Comparison of ENCODE assay signal across 11 cellular contexts in genomic region chr10:99976886-99977391, GRCh38. TPM values are rescaled to one million over a fixed set of nuclear protein-coding genes. Genes with fewer than 3 reads are reported as not detected.
A peak's percentile ranks its signal among the peaks of the same experiment; 100 is the strongest.
DNase-seq lines count a peak whose midpoint lies in the region; ATAC-seq, FAIRE-seq and TF ChIP-seq lines count a peak whose summit lies in the region.
"Had no signal": no experiment of that assay in that cellular context is flagged by ENCODE, and none has a peak within 500 bp of the region (broad histone marks: within the 10 kb centered on the region; RNA-seq: fewer than 3 reads in every experiment).

No MANE protein-coding gene starts in this region.

- no peak overlapping the region for H3K27ac Mint-ChIP-seq in activated naive CD4-positive, alpha-beta T cell treated with anti-CD3 and anti-CD28 coated beads, Interleukin-2, amount 10 ng/mL, durations not matched to agents 7 days and 5 days
- H3K27ac Mint-ChIP-seq: activated T-cell treated with anti-CD3 and anti-CD28 coated beads, Interleukin-2, amount 50 U/mL, for 24 hours; naive thymus-derived CD4-positive, alpha-beta T cell had no signal

- H3K27ac ChIP-seq in heart left ventricle (peak overlapping the region; percentile 47 to 80 (median 69)), small intestine (ENCODE audit: low read depth in 1 of 2, low read length in 1 of 2) (peak overlapping the region; percentile 9 to 76)

- no peaks in the 10 kb centered on the region for H3K4me1 Mint-ChIP-seq in activated naive CD4-positive, alpha-beta T cell treated with anti-CD3 and anti-CD28 coated beads, Interleukin-2, amount 10 ng/mL, durations not matched to agents 7 days and 5 days

- CTCF ChIA-PET in activated naive CD4-positive, alpha-beta T cell treated with anti-CD3 and anti-CD28 coated beads, Interleukin-2, amount 10 ng/mL, durations not matched to agents 7 days and 5 days (lab: Charles Lee), result interaction anchor here (0.6 to 1.0 kb wide), 2 partner anchors 32 to 162 kb away, joined by 4 read pairs; no protein-coding TSS in a partner anchor

- FAIRE-seq in small intestine (lab: Jason Lieb, UNC), result no peak
- FAIRE-seq: K562 had no signal

- H3K36me3 Mint-ChIP-seq in activated naive CD4-positive, alpha-beta T cell treated with anti-CD3 and anti-CD28 coated beads, Interleukin-2, amount 10 ng/mL, durations not matched to agents 7 days and 5 days, result no peaks in the 10 kb centered on the region

- no peaks in the 10 kb centered on the region for H3K9me3 Mint-ChIP-seq in activated naive CD4-positive, alpha-beta T cell treated with anti-CD3 and anti-CD28 coated beads, Interleukin-2, amount 10 ng/mL, durations not matched to agents 7 days and 5 days
- H3K9me3 Mint-ChIP-seq: activated T-cell treated with anti-CD3 and anti-CD28 coated beads, Interleukin-2, amount 50 U/mL, for 24 hours; naive thymus-derived CD4-positive, alpha-beta T cell had no signal

- H3K9me3 ChIP-seq in heart left ventricle (no peaks in the 10 kb centered on the region), small intestine (ENCODE audit: control insufficient read depth, low read depth) (no peaks in the 10 kb centered on the region)

- DNase-seq in GM04503 (ENCODE audit: low read depth) (peak; percentile 89), heart left ventricle (no peak), small intestine (peak; percentile 43), NCI-H345 (lab: John Stamatoyannopoulos, UW) (no peak)
- no peak for DNase-seq in activated naive CD4-positive, alpha-beta T cell treated with anti-CD3 and anti-CD28 coated beads, Interleukin-2, amount 10 ng/mL, durations not matched to agents 7 days and 5 days
- DNase-seq: activated T-cell treated with anti-CD3 and anti-CD28 coated beads, Interleukin-2, amount 50 U/mL, for 24 hours; naive thymus-derived CD4-positive, alpha-beta T cell had no signal

- intact Hi-C loops in heart left ventricle (cut with DNase I), result loop anchor here in 6 of 10 donors (2.0 to 10.0 kb wide), 3 partner anchors 32 to 70 kb away; partner anchors contain the start of gene DNMBP (in 1 of the 6)

- no peak for TF ChIP-seq POLR2A in heart left ventricle (IDR thresholded peaks at IDR 0.05)

- 42 to 56% (median 48%) methylated on average over 3 of the region's 3 CpGs for WGBS in heart left ventricle, 4 donors
- WGBS in small intestine, 3 donors, result 28 to 44% (median 42%) methylated on average over 3 of the region's 3 CpGs

- ATAC-seq in heart left ventricle (peak; percentile 52 to 93 (median 86)), HG03095 (IDR thresholded peaks at IDR 0.05; ENCODE audit: unreplicated experiment) (no peak), HG02852 (IDR thresholded peaks at IDR 0.05; ENCODE audit: unreplicated experiment) (no peak)
- ATAC-seq: K562; naive thymus-derived CD4-positive, alpha-beta T cell had no signal

- H3K27me3 Mint-ChIP-seq in activated naive CD4-positive, alpha-beta T cell treated with anti-CD3 and anti-CD28 coated beads, Interleukin-2, amount 10 ng/mL, durations not matched to agents 7 days and 5 days, result no peaks in the 10 kb centered on the region
- H3K27me3 Mint-ChIP-seq: activated T-cell treated with anti-CD3 and anti-CD28 coated beads, Interleukin-2, amount 50 U/mL, for 24 hours; naive thymus-derived CD4-positive, alpha-beta T cell had no signal

- H3K4me3 Mint-ChIP-seq in activated naive CD4-positive, alpha-beta T cell treated with anti-CD3 and anti-CD28 coated beads, Interleukin-2, amount 10 ng/mL, durations not matched to agents 7 days and 5 days, result no peak overlapping the region
- H3K4me3 Mint-ChIP-seq: activated T-cell treated with anti-CD3 and anti-CD28 coated beads, Interleukin-2, amount 50 U/mL, for 24 hours; naive thymus-derived CD4-positive, alpha-beta T cell had no signal

- H3K36me3 ChIP-seq in heart left ventricle (peaks cover 0 to under 1% (median 0%) of the 10 kb centered on the region in 9 donors), small intestine (ENCODE audit: control insufficient read depth in 2 of 2, insufficient read depth in 2 of 2, low read length in 2 of 2) (no peaks in the 10 kb centered on the region)

- H3K27me3 ChIP-seq in heart left ventricle (no peaks in the 10 kb centered on the region), small intestine (ENCODE audit: control insufficient read depth in 2 of 2, insufficient read depth in 2 of 2, low read length in 2 of 2) (no peaks in the 10 kb centered on the region)

- TF ChIP-seq CTCF in WI38 (IDR thresholded peaks at IDR 0.05; ENCODE audit: low read depth, low read length) (no peak), heart left ventricle (IDR thresholded peaks at IDR 0.05) (no peak)

- H3K4me3 ChIP-seq in WI38 (ENCODE audit: low read depth, low read length) (peak overlapping the region; percentile 35), heart left ventricle (peak overlapping the region in 1 of 12 donors; percentile 7), small intestine (ENCODE audit: low read depth in 1 of 2, low read length in 2 of 2) (no peak overlapping the region)
- H3K4me3 ChIP-seq: K562 had no signal

- H3K4me1 ChIP-seq in heart left ventricle, result peaks cover 0 to 58% (median 40%) of the 10 kb centered on the region in 12 donors
- H3K4me1 ChIP-seq in small intestine (ENCODE audit: control insufficient read depth in 2 of 2, insufficient read depth in 1 of 2, low read depth in 1 of 2, low read length in 1 of 2), result peaks cover 6 to 17% of the 10 kb centered on the region in 2 donors

RNA-seq across cellular contexts. Expression of gene DNMBP, which starts 32.8 kb away (rescaled TPM):
- 10 to 100 TPM in 1 of 9 donors, 1 to 10 TPM in 8; 3.9 to 11.5 (median 7.2) TPM for total RNA-seq in heart left ventricle
- polyA plus RNA-seq in heart left ventricle (1 to 10 TPM; 4.6 to 6.1 TPM), small intestine (10 to 100 TPM; 18.4 to 34.2 (median 21.8) TPM)

Comparison
In these comparisons a context has a peak if more than half of its experiments do, and no peak if none do; other contexts are left out.
1. DNase-seq: peak in GM04503 (single experiment) and small intestine (single experiment); none in heart left ventricle (0 of 5), activated naive CD4-positive, alpha-beta T cell treated with anti-CD3 and anti-CD28 coated beads, Interleukin-2, amount 10 ng/mL, durations not matched to agents 7 days and 5 days (single experiment) and NCI-H345 (single experiment).
2. ATAC-seq: peak in heart left ventricle (4 of 4); none in HG03095 (single experiment) and HG02852 (single experiment).